Comparison of ENCODE assay signal across 8 cellular contexts in genomic region chr15:64010719-64011118, GRCh38. TPM values are rescaled to one million over a fixed set of nuclear protein-coding genes. Genes with fewer than 3 reads are reported as not detected.
DNase-seq lines count a peak whose midpoint lies in the region; ATAC-seq and TF ChIP-seq lines count a peak whose summit lies in the region.

No MANE protein-coding gene starts in this region.

- H3K27me3 Mint-ChIP-seq in CD4-positive, alpha-beta T cell, result no peaks in the 10 kb centered on the region

- H3K27me3 ChIP-seq in CD4-positive, alpha-beta T cell (ENCODE audit: control insufficient read depth, insufficient read depth, low read length), result no peaks in the 10 kb centered on the region

- H3K27ac ChIP-seq in CD4-positive, alpha-beta T cell (ENCODE audit: low read depth, low read length), result peak overlapping the region; percentile 64

- peak overlapping the region; percentile 93 for H3K27ac Mint-ChIP-seq in CD4-positive, alpha-beta T cell

- POLR2A ChIA-PET in CD4-positive, alpha-beta T cell (lab: Charles Lee), result interaction anchor here (0.5 to 3.0 kb wide), 23 partner anchors 34 to 346 kb away, joined by 3 to 20 read pairs (median 5); partner anchors contain the start of genes CIAO2A, DAPK2 and HERC1

- H3K36me3 Mint-ChIP-seq in CD4-positive, alpha-beta T cell (ENCODE audit: low read depth), result no peaks in the 10 kb centered on the region

- H3K9me3 ChIP-seq in CD4-positive, alpha-beta T cell (ENCODE audit: control insufficient read depth, low read length), result no peaks in the 10 kb centered on the region

- CTCF ChIA-PET in CD4-positive, alpha-beta T cell (lab: Charles Lee), result interaction anchor here (0.6 to 4.0 kb wide), 26 partner anchors 9 to 264 kb away, joined by 3 to 40 read pairs (median 4); partner anchors contain the start of genes CIAO2A and DAPK2

- peak; percentile 75 to 93 (median 82) for DNase-seq in CD4-positive, alpha-beta T cell
- DNase-seq in T follicular helper cell (ENCODE audit: low read depth) (peak; percentile 87), left kidney (ENCODE audit: low read depth, low spot score) (peak; percentile 63), iPS-NIHi7 (ENCODE audit: extremely low spot score) (no peak)
- DNase-seq in activated naive CD8-positive, alpha-beta T cell treated with anti-CD3 and anti-CD28 coated beads, Interleukin-2, amount 50 U/mL, for 16 hours (ENCODE audit: low read depth, low spot score), result peak; percentile 52
- DNase-seq in stimulated activated CD8-positive, alpha-beta memory T cell treated with anti-CD3 and anti-CD28 coated beads, Interleukin-7, amount 100 ng/mL, for 24 hours (ENCODE audit: low read depth), result peak; percentile 61

- H3K4me1 Mint-ChIP-seq in CD4-positive, alpha-beta T cell (ENCODE audit: low read depth), result peaks cover 41% of the 10 kb centered on the region

- peak; percentile 93 for ATAC-seq in CD4-positive, alpha-beta T cell (ENCODE audit: poor library complexity)
- peak; percentile 85 for ATAC-seq in GM19438 (IDR thresholded peaks at IDR 0.05; ENCODE audit: low read depth, unreplicated experiment)
- ATAC-seq in HG03558 (IDR thresholded peaks at IDR 0.05; ENCODE audit: extremely low read depth, unreplicated experiment), result peak; percentile 42

- peak; percentile 52 for TF ChIP-seq CTCF in CD4-positive, alpha-beta T cell (IDR thresholded peaks at IDR 0.05)

- peak overlapping the region; percentile 66 for H3K4me3 Mint-ChIP-seq in CD4-positive, alpha-beta T cell

- no peaks in the 10 kb centered on the region for H3K9me3 Mint-ChIP-seq in CD4-positive, alpha-beta T cell

- intact Hi-C loops in CD4-positive, alpha-beta T cell (cut with DNase I, micrococcal nuclease), result loop anchor here (2.0 to 5.0 kb wide), 5 partner anchors 66 to 258 kb away; partner anchors contain the start of gene HERC1 (in 2 of the 2)

RNA-seq across cellular contexts. Expression of gene DAPK2, which starts 35.6 kb away (rescaled TPM):
- total RNA-seq in CD4-positive, alpha-beta T cell, result 1 to 10 TPM; 1.3 to 1.6 TPM

Comparison
In these comparisons a context has a peak if more than half of its experiments do, and no peak if none do; other contexts are left out.
1. ATAC-seq: peak in every context shown above with its lines; median percentile 93 in CD4-positive, alpha-beta T cell; 85 in GM19438; 42 in HG03558.